In the genomic region with DNA sequence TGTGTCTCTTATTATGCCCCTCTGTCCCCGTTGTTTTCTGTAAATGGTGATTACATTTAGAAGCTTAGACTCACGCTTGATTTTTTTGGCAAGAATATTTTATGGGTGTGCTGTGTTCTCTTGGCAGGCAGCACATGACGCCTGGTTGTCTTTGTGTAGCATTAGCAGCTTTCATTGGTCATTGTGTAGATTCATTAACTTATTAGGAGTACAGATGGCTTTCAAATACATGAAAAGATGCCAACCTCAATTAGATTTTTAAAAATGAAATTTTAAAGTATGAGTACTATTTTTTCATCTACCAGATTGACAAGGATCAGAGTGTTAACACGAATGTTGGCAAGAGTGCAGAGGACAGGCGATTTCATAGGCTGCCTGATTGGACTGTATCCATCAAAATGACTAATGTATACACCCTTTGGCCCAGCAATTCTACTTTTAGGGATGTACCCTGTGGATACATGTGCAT, we compare ENCODE assay signal across 1 cellular context.
TF ChIP-seq lines count a peak whose summit lies in the region.

No MANE protein-coding gene starts in this region.

TF ChIP-seq in SK-N-SH, 30 proteins besides CTCF, POLR2A, EP300 and RAD21 (continued from another document):
- TF ChIP-seq IRF3 (IDR thresholded peaks at IDR 0.05; ENCODE audit: low read depth, low read length) (no peak), SMC3 (IDR thresholded peaks at IDR 0.05; ENCODE audit: low read depth, low read length) (no peak), TEAD4 (IDR thresholded peaks at IDR 0.05; ENCODE audit: borderline replicate concordance, insufficient read depth) (no peak), RFX5 (IDR thresholded peaks at IDR 0.05; ENCODE audit: low read length) (peak; percentile 95), YY1 (IDR thresholded peaks at IDR 0.05; ENCODE audit: low read depth) (no peak), POLR2AphosphoS5 (IDR thresholded peaks at IDR 0.05; ENCODE audit: low read depth, low read length) (no peak), NFIC (IDR thresholded peaks at IDR 0.05; ENCODE audit: borderline replicate concordance) (peak; percentile 39; the same call in 1 of the 2 replicates), RCOR1 (IDR thresholded peaks at IDR 0.05; ENCODE audit: low read length) (peak; percentile 82), FOXJ3 (CRISPR knock-in tag; IDR thresholded peaks at IDR 0.05) (peak; percentile 84)
- TF ChIP-seq, protein P1, sequence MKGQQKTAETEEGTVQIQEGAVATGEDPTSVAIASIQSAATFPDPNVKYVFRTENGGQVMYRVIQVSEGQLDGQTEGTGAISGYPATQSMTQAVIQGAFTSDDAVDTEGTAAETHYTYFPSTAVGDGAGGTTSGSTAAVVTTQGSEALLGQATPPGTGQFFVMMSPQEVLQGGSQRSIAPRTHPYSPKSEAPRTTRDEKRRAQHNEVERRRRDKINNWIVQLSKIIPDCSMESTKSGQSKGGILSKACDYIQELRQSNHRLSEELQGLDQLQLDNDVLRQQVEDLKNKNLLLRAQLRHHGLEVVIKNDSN (IDR thresholded peaks at IDR 0.05; ENCODE audit: borderline replicate concordance, low read depth) = peak; percentile 11; the same call in 1 of the 2 replicates
